In genomic region chr17:35046245-35046644, GRCh38 we compare ENCODE assay signal across 11 cellular contexts. TPM values are rescaled to one million over a fixed set of nuclear protein-coding genes. Genes with fewer than 3 reads are reported as not detected.
A peak's percentile ranks its signal among the peaks of the same experiment; 100 is the strongest.
DNase-seq lines count a peak whose midpoint lies in the region; ATAC-seq, FAIRE-seq and TF ChIP-seq lines count a peak whose summit lies in the region.
"Had no signal": no experiment of that assay in that cellular context is flagged by ENCODE, and none has a peak within 500 bp of the region (broad histone marks: within the 10 kb centered on the region; RNA-seq: fewer than 3 reads in every experiment).

No MANE protein-coding gene starts in this region.

- H3K36me3 Mint-ChIP-seq in activated naive CD8-positive, alpha-beta T cell treated with anti-CD3 and anti-CD28 coated beads, Interleukin-2, amount 10 ng/mL, durations not matched to agents 7 days and 5 days: peaks cover 5% of the 10 kb centered on the region

- no peak for FAIRE-seq in GM12892 (lab: Jason Lieb, UNC)

- no peak for TF ChIP-seq CTCF in testis (IDR thresholded peaks at IDR 0.05)

- peaks cover 18% of the 10 kb centered on the region for H3K4me1 ChIP-seq in ACC112 (ENCODE audit: control insufficient read depth, insufficient read depth, low read length, unreplicated experiment)
- peaks cover 24 to 27% of the 10 kb centered on the region in 2 donors for H3K4me1 ChIP-seq in mucosa of rectum (ENCODE audit: control insufficient read depth in 2 of 2, insufficient read depth in 2 of 2, low read length in 2 of 2)
- H3K4me1 ChIP-seq in testis: peaks cover 4% of the 10 kb centered on the region

- H3K79me2 ChIP-seq in ACC112 (ENCODE audit: control insufficient read depth, insufficient read depth, low read length, unreplicated experiment): peaks cover 44% of the 10 kb centered on the region

- no peak overlapping the region for H2AFZ ChIP-seq in ACC112 (ENCODE audit: low read length, unreplicated experiment)

- H3K36me3 ChIP-seq in ACC112 (ENCODE audit: insufficient read depth, low read length): 0 out of 2 replicates have a peak, but pooled peaks cover 2% of the 10 kb centered on the region
- no peaks in the 10 kb centered on the region for H3K36me3 ChIP-seq in mucosa of rectum (ENCODE audit: control insufficient read depth in 2 of 2, insufficient read depth in 2 of 2, low read length in 2 of 2)
- no peaks in the 10 kb centered on the region for H3K36me3 ChIP-seq in testis (ENCODE audit: low read depth, missing control alignments)
- H3K36me3 ChIP-seq: BLaER1, thoracic aorta had no signal

- H3K9me3 ChIP-seq in mucosa of rectum (ENCODE audit: control insufficient read depth in 2 of 2, low read length in 2 of 2): no peaks in the 10 kb centered on the region
- no peaks in the 10 kb centered on the region for H3K9me3 ChIP-seq in testis
- H3K9me3 ChIP-seq: BLaER1, thoracic aorta had no signal

- H3K9me3 Mint-ChIP-seq in activated naive CD8-positive, alpha-beta T cell treated with anti-CD3 and anti-CD28 coated beads, Interleukin-2, amount 10 ng/mL, durations not matched to agents 7 days and 5 days: no peaks in the 10 kb centered on the region
- H3K9me3 Mint-ChIP-seq: H9 had no signal

- DNase-seq in activated naive CD8-positive, alpha-beta T cell treated with anti-CD3 and anti-CD28 coated beads, Interleukin-2, amount 10 ng/mL, durations not matched to agents 7 days and 5 days: no peak
- DNase-seq in GM12892 (ENCODE audit: insufficient read length): no peak
- no peak for DNase-seq in testis
- DNase-seq in AG08395 (ENCODE audit: low spot score): no peak
- DNase-seq: H9 had no signal

- peak; percentile 4 for ATAC-seq in GM19035 (IDR thresholded peaks at IDR 0.05; ENCODE audit: unreplicated experiment)
- no peak for ATAC-seq in activated naive CD8-positive, alpha-beta T cell treated with anti-CD3 and anti-CD28 coated beads, Interleukin-2, amount 10 ng/mL, durations not matched to agents 7 days and 5 days (ENCODE audit: low read depth)
- ATAC-seq in HG02981 (IDR thresholded peaks at IDR 0.05; ENCODE audit: unreplicated experiment): no peak

- peak overlapping the region; percentile 23; the same call in 1 of the 2 replicates for H3K27ac ChIP-seq in ACC112 (ENCODE audit: low read depth, low read length)
- peak overlapping the region; percentile 17 to 55 for H3K27ac ChIP-seq in mucosa of rectum (ENCODE audit: low read depth in 2 of 2, low read length in 2 of 2)
- no peak overlapping the region for H3K27ac ChIP-seq in testis
- H3K27ac ChIP-seq: BLaER1, thoracic aorta had no signal

- peak overlapping the region; percentile 1; the same call in 1 of the 2 replicates for H3K4me3 ChIP-seq in ACC112 (ENCODE audit: low read depth, low read length)
- peak overlapping the region; percentile 39 to 42 for H3K4me3 ChIP-seq in mucosa of rectum (ENCODE audit: low read length in 2 of 2)
- no peak overlapping the region for H3K4me3 ChIP-seq in testis
- H3K4me3 ChIP-seq: BLaER1, thoracic aorta had no signal

- no peaks in the 10 kb centered on the region for H3K27me3 Mint-ChIP-seq in activated naive CD8-positive, alpha-beta T cell treated with anti-CD3 and anti-CD28 coated beads, Interleukin-2, amount 10 ng/mL, durations not matched to agents 7 days and 5 days

- no peaks in the 10 kb centered on the region for H3K27me3 ChIP-seq in ACC112 (ENCODE audit: insufficient read depth, low read length)
- H3K27me3 ChIP-seq in mucosa of rectum (ENCODE audit: control insufficient read depth in 2 of 2, insufficient read depth in 2 of 2, low read length in 2 of 2): no peaks in the 10 kb centered on the region
- H3K27me3 ChIP-seq in testis: no peaks in the 10 kb centered on the region
- H3K27me3 ChIP-seq: BLaER1 had no signal

- peaks cover 30% of the 10 kb centered on the region for H3K4me1 Mint-ChIP-seq in activated naive CD8-positive, alpha-beta T cell treated with anti-CD3 and anti-CD28 coated beads, Interleukin-2, amount 10 ng/mL, durations not matched to agents 7 days and 5 days

- H3K4me3 Mint-ChIP-seq in activated naive CD8-positive, alpha-beta T cell treated with anti-CD3 and anti-CD28 coated beads, Interleukin-2, amount 10 ng/mL, durations not matched to agents 7 days and 5 days: peak overlapping the region; percentile 86
- H3K4me3 Mint-ChIP-seq: H9 had no signal

- H3K9ac ChIP-seq in mucosa of rectum (ENCODE audit: low read depth in 1 of 2, low read length in 2 of 2): peak overlapping the region; percentile 26 to 27
- H3K9ac ChIP-seq: BLaER1 had no signal

- POLR2A ChIA-PET in activated naive CD8-positive, alpha-beta T cell treated with anti-CD3 and anti-CD28 coated beads, Interleukin-2, amount 10 ng/mL, durations not matched to agents 7 days and 5 days (lab: Charles Lee): interaction anchor here (0.5 to 1.9 kb wide), 8 partner anchors 15 to 1147 kb away, joined by 3 to 20 read pairs (median 4); partner anchors contain the start of gene RFFL

- TF ChIP-seq POLR2A in GM12892 (IDR thresholded peaks at IDR 0.05; ENCODE audit: low read depth, low read length) (no peak), testis (IDR thresholded peaks at IDR 0.05) (no peak)

- intact Hi-C loops in testis (cut with DNase I; ENCODE audit: low total_unique reads): no loop called here

- peak overlapping the region; percentile 91 for H3K27ac Mint-ChIP-seq in activated naive CD8-positive, alpha-beta T cell treated with anti-CD3 and anti-CD28 coated beads, Interleukin-2, amount 10 ng/mL, durations not matched to agents 7 days and 5 days

- WGBS in testis, 2 donors: 82 to 86% methylated on average over 4 of the region's 4 CpGs

RNA-seq across cellular contexts. Expression of gene RFFL, which starts 17.3 kb away (rescaled TPM):
- total RNA-seq in activated naive CD8-positive, alpha-beta T cell treated with anti-CD3 and anti-CD28 coated beads, Interleukin-2, amount 10 ng/mL, durations not matched to agents 7 days and 5 days: 10 to 100 TPM; 37.4 to 42.3 TPM
- polyA plus RNA-seq in GM12892 (2012; ENCODE audit: missing spikeins): 35.4 TPM
- total RNA-seq in testis: 10 to 100 TPM; 42.0 to 46.3 TPM
- 68.6 TPM for polyA plus RNA-seq in testis (ENCODE audit: insufficient read depth, low read depth, low replicate concordance)

Comparison
In these comparisons a context has a peak if more than half of its experiments do, and no peak if none do; other contexts are left out.
1. H3K27ac ChIP-seq: peak in ACC112 (single experiment) and mucosa of rectum (2 of 2); none in testis (0 of 2).
2. H3K4me3 ChIP-seq: peak in ACC112 (single experiment) and mucosa of rectum (2 of 2); none in testis (0 of 2).